Comparison of ENCODE assay signal across 11 cellular contexts in the genomic region with DNA sequence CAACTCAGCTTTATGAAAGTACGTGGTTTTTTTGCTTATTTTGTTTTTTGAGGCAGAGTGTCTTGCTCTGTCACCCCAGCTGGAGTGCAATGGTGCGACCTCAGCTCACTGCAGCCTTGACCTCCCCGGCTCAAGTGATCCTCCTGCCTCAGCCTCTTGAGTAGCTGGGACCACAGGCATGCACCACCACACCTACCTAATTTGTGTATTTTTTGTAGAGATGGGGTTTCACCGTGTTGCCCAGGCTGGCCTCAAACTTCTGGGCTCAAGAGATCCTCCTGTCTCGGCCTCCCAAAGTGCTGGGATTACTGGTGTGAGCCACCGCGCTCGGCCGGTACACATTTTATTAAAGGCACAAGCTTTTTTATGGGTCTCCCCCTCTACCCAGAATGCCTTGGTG. TPM values are rescaled to one million over a fixed set of nuclear protein-coding genes. Genes with fewer than 3 reads are reported as not detected.
DNase-seq lines count a peak whose midpoint lies in the region; ATAC-seq and TF ChIP-seq lines count a peak whose summit lies in the region.
"Not testable (repeated sequence)": the region's sequence is repeated elsewhere in the genome, so short reads cannot be mapped to it uniquely, and the experiment has no call there.
"Had no signal": no experiment of that assay in that cellular context is flagged by ENCODE, and none has a peak within 500 bp of the region (broad histone marks: within the 10 kb centered on the region; RNA-seq: fewer than 3 reads in every experiment).

No MANE protein-coding gene starts in this region.

- not testable (repeated sequence) for TF ChIP-seq CTCF in PC-3 (conservative IDR thresholded peaks at IDR 0.05; ENCODE audit: low read depth, low read length); ascending aorta (IDR thresholded peaks at IDR 0.05); foreskin keratinocyte (conservative IDR thresholded peaks at IDR 0.05); lower lobe of right lung (IDR thresholded peaks at IDR 0.05); uterus (IDR thresholded peaks at IDR 0.05)

- intact Hi-C loops in PC-3 (cut with micrococcal nuclease), result loop anchor here (1.0 kb wide), 1 partner anchor 11 kb away; no protein-coding TSS in a partner anchor
- intact Hi-C loops in ascending aorta (cut with DNase I); lower lobe of right lung (cut with DNase I); posterior vena cava (cut with DNase I); uterus (cut with DNase I; ENCODE audit: low total_unique reads): not testable (repeated sequence)

- H3K4me2 ChIP-seq in PC-3 (ENCODE audit: low read length), result peak overlapping the region; percentile 75

- H3K4me1 ChIP-seq in PC-3 (ENCODE audit: insufficient read depth, low read length) (peaks cover 40% of the 10 kb centered on the region), ascending aorta (peaks cover 34 to 75% of the 10 kb centered on the region in 2 donors), foreskin keratinocyte (peaks cover 20% of the 10 kb centered on the region), stomach smooth muscle (ENCODE audit: control insufficient read depth, insufficient read depth, low read length) (peaks cover 62% of the 10 kb centered on the region)
- H3K4me1 ChIP-seq in lower lobe of right lung, uterus: not testable (repeated sequence)

- BruUV-seq in PC-3 (replicated peaks; lab: Mats Ljungman, UMichigan), result not testable (repeated sequence)

- H3K4me3 ChIP-seq in PC-3 (ENCODE audit: low read length); lower lobe of right lung; stomach smooth muscle (ENCODE audit: low read length in 2 of 2); uterus: not testable (repeated sequence)
- H3K4me3 ChIP-seq in ascending aorta, result peak overlapping the region in 1 of 2 donors; percentile 20

- not testable (repeated sequence) for H3K9me3 ChIP-seq in PC-3 (ENCODE audit: low read length); ascending aorta; lower lobe of right lung; stomach smooth muscle (ENCODE audit: control insufficient read depth in 2 of 2, low read length in 2 of 2); uterus

- CTCF ChIA-PET in PC-3 (lab: Charles Lee), result not testable (repeated sequence)

- POLR2A ChIA-PET in PC-3 (lab: Charles Lee; ENCODE audit: unreplicated experiment), result interaction anchor here (0.6 kb wide), 1 partner anchor 11 kb away, joined by 3 read pairs; no protein-coding TSS in a partner anchor

- DNase-seq in PC-3; ascending aorta (ENCODE audit: low spot score in 2 of 2); foreskin keratinocyte: not testable (repeated sequence)
- DNase-seq in lower lobe of right lung, result peak; percentile 9
- peak; percentile 45 for DNase-seq in posterior vena cava (ENCODE audit: low spot score)
- DNase-seq in uterus, result peak; percentile 5 to 14

- H4K20me1 ChIP-seq in PC-3 (ENCODE audit: low read length), result not testable (repeated sequence)

- H3K9ac ChIP-seq in PC-3 (ENCODE audit: low read length), result peak overlapping the region; percentile 85
- not testable (repeated sequence) for H3K9ac ChIP-seq in stomach smooth muscle (ENCODE audit: low read length in 2 of 2)

- not testable (repeated sequence) for H3K36me3 ChIP-seq in PC-3 (ENCODE audit: low read depth, low read length); ascending aorta; lower lobe of right lung; stomach smooth muscle (ENCODE audit: control insufficient read depth in 2 of 2, insufficient read depth in 2 of 2, low read length in 2 of 2); uterus

- not testable (repeated sequence) for H3K27me3 ChIP-seq in PC-3 (ENCODE audit: low read length); ascending aorta; foreskin keratinocyte; lower lobe of right lung (ENCODE audit: low read depth); stomach smooth muscle (ENCODE audit: control insufficient read depth in 1 of 2, insufficient read depth in 2 of 2, low read length in 2 of 2); uterus

- not testable (repeated sequence) for H3K79me2 ChIP-seq in PC-3 (ENCODE audit: low read length)

- H3K27ac ChIP-seq in PC-3 (ENCODE audit: low read length), result peak overlapping the region; percentile 99
- H3K27ac ChIP-seq in ascending aorta, result peak overlapping the region; percentile 82 to 91
- H3K27ac ChIP-seq in foreskin keratinocyte, result peak overlapping the region; percentile 89
- not testable (repeated sequence) for H3K27ac ChIP-seq in lower lobe of right lung
- H3K27ac ChIP-seq in stomach smooth muscle (ENCODE audit: low read length), result peak overlapping the region; percentile 18
- peak overlapping the region; percentile 54 to 59 for H3K27ac ChIP-seq in uterus

- ATAC-seq in PC-3, foreskin keratinocyte, lower lobe of right lung: not testable (repeated sequence)

- not testable (repeated sequence) for H3F3A ChIP-seq in PC-3 (ENCODE audit: low read length, unreplicated experiment)

- H2AFZ ChIP-seq in PC-3 (ENCODE audit: low read length), result not testable (repeated sequence)

- not testable (repeated sequence) for H3K9me2 ChIP-seq in PC-3 (replicated peaks; ENCODE audit: low read length)

- TF ChIP-seq POLR2A in uterus (IDR thresholded peaks at IDR 0.05), result not testable (repeated sequence)

RNA-seq across cellular contexts. Expression of gene CALML3, which starts 34.3 kb away (rescaled TPM):
- total RNA-seq in PC-3 (2014; rRNA removed), result not detected in 2 replicates
- total RNA-seq in ascending aorta, result not detected
- total RNA-seq in foreskin keratinocyte, result 2.7 and 4.7 TPM in 2 replicates
- 4.5 and 8.0 TPM in 2 replicates for polyA plus RNA-seq in foreskin keratinocyte
- not detected for total RNA-seq in lower lobe of right lung
- total RNA-seq in posterior vena cava, result not detected
- not detected for total RNA-seq in uterus
- total RNA-seq: CD4-positive, alpha-beta memory T cell; GM12878; M059J had no signal
- polyA plus RNA-seq: CD4-positive, alpha-beta memory T cell; GM12878 had no signal

RNA-seq across cellular contexts. Expression of gene CALML5, which starts 59.7 kb away (rescaled TPM):
- total RNA-seq in PC-3 (2014; rRNA removed) (not detected in 2 replicates), ascending aorta (not detected), foreskin keratinocyte (2.4 and 65.7 TPM in 2 replicates), lower lobe of right lung (not detected), posterior vena cava (not detected), uterus (not detected)
- polyA plus RNA-seq in foreskin keratinocyte, result 2.1 and 104 TPM in 2 replicates
- total RNA-seq: Caco-2; CD4-positive, alpha-beta memory T cell; GM12878; M059J had no signal
- polyA plus RNA-seq: CD4-positive, alpha-beta memory T cell; GM12878 had no signal
